10 cellular contexts compared by ENCODE assay signal in genomic region chr2:224982226-224982625, GRCh38.
DNase-seq lines count a peak whose midpoint lies in the region; ATAC-seq lines count a peak whose summit lies in the region.
"Had no signal": no experiment of that assay in that cellular context is flagged by ENCODE, and none has a peak within 500 bp of the region (broad histone marks: within the 10 kb centered on the region; RNA-seq: fewer than 3 reads in every experiment).

No MANE protein-coding gene starts in this region.

- peaks cover 0 to 2% (median 0%) of the 10 kb centered on the region in 5 donors for H3K27me3 ChIP-seq in subcutaneous abdominal adipose tissue (ENCODE audit: control insufficient read depth in 5 of 5, insufficient read depth in 4 of 5, low read length in 5 of 5)
- H3K27me3 ChIP-seq: cardiac muscle cell had no signal

- H3K9me3 ChIP-seq in subcutaneous abdominal adipose tissue (ENCODE audit: control insufficient read depth in 5 of 5, low read length in 5 of 5) = no peaks in the 10 kb centered on the region

- DNase-seq in NCI-H1092 treated with DMSO at 0.1 percent for 48 hours (lab: John Stamatoyannopoulos, UW) (peak; percentile 41), NCI-H1092 (lab: John Stamatoyannopoulos, UW) (no peak), hypothalamus (lab: John Stamatoyannopoulos, UW) (peak in 43 of 51 donors; percentile 11 to 90 (median 56)), NAMALWA (ENCODE audit: low spot score) (no peak)

- ATAC-seq in GM19455 (IDR thresholded peaks at IDR 0.05; ENCODE audit: unreplicated experiment) = no peak
- ATAC-seq in HG03565 (IDR thresholded peaks at IDR 0.05; ENCODE audit: unreplicated experiment) = no peak

- no peaks in the 10 kb centered on the region for H3K36me3 ChIP-seq in subcutaneous abdominal adipose tissue (ENCODE audit: control insufficient read depth in 5 of 5, insufficient read depth in 5 of 5, low read length in 5 of 5)
- H3K36me3 ChIP-seq: cardiac muscle cell had no signal

- H3K9ac ChIP-seq in subcutaneous abdominal adipose tissue (ENCODE audit: low read length in 5 of 5) = no peak overlapping the region

- peaks cover 0 to 22% (median 20%) of the 10 kb centered on the region in 5 donors for H3K4me1 ChIP-seq in subcutaneous abdominal adipose tissue (ENCODE audit: control insufficient read depth in 5 of 5, insufficient read depth in 5 of 5, low read length in 5 of 5)

- peak overlapping the region; percentile 5 to 53 (median 40) for H3K4me3 ChIP-seq in subcutaneous abdominal adipose tissue (ENCODE audit: low read depth in 1 of 5, low read length in 5 of 5)
- H3K4me3 ChIP-seq: cardiac muscle cell had no signal

- H3K27ac ChIP-seq in angular gyrus (ENCODE audit: low read depth, low read length) (peak overlapping the region; percentile 38), subcutaneous abdominal adipose tissue (ENCODE audit: low read depth, low read length) (peak overlapping the region; percentile 48)
- H3K27ac ChIP-seq: 22Rv1, cardiac muscle cell had no signal

Comparison
In these comparisons a context has a peak if more than half of its experiments do, and no peak if none do; other contexts are left out.
1. DNase-seq: peak in NCI-H1092 treated with DMSO at 0.1 percent for 48 hours (single experiment) and hypothalamus (43 of 51); none in NCI-H1092 (single experiment) and NAMALWA (single experiment).